In genomic region chr14:35317820-35318219, GRCh38 we compare ENCODE assay signal across 28 cellular contexts.
"Had no signal": no experiment of that assay in that cellular context is flagged by ENCODE, and none has a peak within 500 bp of the region (broad histone marks: within the 10 kb centered on the region; RNA-seq: fewer than 3 reads in every experiment).

No MANE protein-coding gene starts in this region.

- H3K4me1 Mint-ChIP-seq: activated B cell treated with CpG ODN at 0.5 μM for 24 hours, brain had no signal

- H3K4me3 Mint-ChIP-seq: activated B cell treated with CpG ODN at 0.5 μM for 24 hours; activated CD4-positive, alpha-beta memory T cell treated with anti-CD3 and anti-CD28 coated beads for 36 hours; activated CD4-positive, alpha-beta T cell treated with anti-CD3 and anti-CD28 coated beads, Interleukin-2, amount 10 ng/mL, durations not matched to agents 24 days and 14 days; activated CD8-positive, alpha-beta memory T cell treated with anti-CD3 and anti-CD28 coated beads, Interleukin-2, amount 10 ng/mL, durations not matched to agents 7 days and 5 days; activated CD8-positive, alpha-beta T cell treated with anti-CD3 and anti-CD28 coated beads, Interleukin-2, amount 10 ng/mL, durations not matched to agents 7 days and 5 days; activated naive CD4-positive, alpha-beta T cell treated with anti-CD3 and anti-CD28 coated beads, Interleukin-2, amount 10 ng/mL, durations not matched to agents 7 days and 5 days; activated naive CD4-positive, alpha-beta T cell treated with anti-CD3 and anti-CD28 coated beads, Interleukin-2, amount 50 U/mL, for 24 hours; activated naive CD8-positive, alpha-beta T cell treated with anti-CD3 and anti-CD28 coated beads, Interleukin-2, amount 10 ng/mL, durations not matched to agents 7 days and 5 days; activated naive CD8-positive, alpha-beta T cell treated with anti-CD3 and anti-CD28 coated beads, Interleukin-2, amount 50 U/mL, for 24 hours; activated T-cell treated with anti-CD3 and anti-CD28 coated beads, Interleukin-2, amount 50 U/mL, for 4 hours; brain; T-cell; T-helper 17 cell had no signal

- DNase-seq: activated B cell treated with CpG ODN at 0.5 μM for 24 hours; activated CD4-positive, alpha-beta memory T cell treated with anti-CD3 and anti-CD28 coated beads for 36 hours; activated CD4-positive, alpha-beta T cell treated with anti-CD3 and anti-CD28 coated beads for 4 hours; activated CD4-positive, alpha-beta T cell treated with anti-CD3 and anti-CD28 coated beads, Interleukin-2, amount 10 ng/mL, durations not matched to agents 24 days and 14 days; activated CD4-positive, alpha-beta T cell treated with anti-CD3 and anti-CD28 coated beads, Interleukin-2, amount 50 U/mL, for 1 hour; activated CD4-positive, alpha-beta T cell treated with anti-CD3 and anti-CD28 coated beads, Interleukin-2, amount 50 U/mL, for 4 hours; activated CD4-positive, CD25-positive, alpha-beta regulatory T cell treated with anti-CD3 and anti-CD28 coated beads, Interleukin-2, amount 50 U/mL, for 72 hours; activated CD8-positive, alpha-beta memory T cell treated with anti-CD3 and anti-CD28 coated beads for 24 hours; activated CD8-positive, alpha-beta memory T cell treated with anti-CD3 and anti-CD28 coated beads, Interleukin-2, amount 10 ng/mL, durations not matched to agents 7 days and 5 days; activated CD8-positive, alpha-beta memory T cell treated with anti-CD3 and anti-CD28 coated beads, Interleukin-2, amount 50 U/mL, for 48 hours; activated CD8-positive, alpha-beta T cell treated with anti-CD3 and anti-CD28 coated beads, Interleukin-2, amount 10 ng/mL, durations not matched to agents 7 days and 5 days; activated effector memory CD4-positive, alpha-beta T cell treated with Interleukin-2 at 50 U/mL for 16 hours; activated gamma-delta T cell; activated naive CD4-positive, alpha-beta T cell treated with anti-CD3 and anti-CD28 coated beads, Interleukin-2, amount 10 ng/mL, durations not matched to agents 7 days and 5 days; activated naive CD4-positive, alpha-beta T cell treated with Interleukin-2 at 50 U/mL for 16 hours; activated naive CD8-positive, alpha-beta T cell treated with anti-CD3 and anti-CD28 coated beads, Interleukin-2, amount 10 ng/mL, durations not matched to agents 7 days and 5 days; activated naive CD8-positive, alpha-beta T cell treated with anti-CD3 and anti-CD28 coated beads, Interleukin-2, amount 50 U/mL, for 24 hours; activated T-cell treated with anti-CD3 and anti-CD28 coated beads, Interleukin-2, amount 50 U/mL, for 4 hours; amygdala; anterior cingulate cortex; central memory CD4-positive, alpha-beta T cell; T-cell; T-helper 17 cell had no signal

- ATAC-seq: activated CD8-positive, alpha-beta memory T cell treated with anti-CD3 and anti-CD28 coated beads, Interleukin-2, amount 10 ng/mL, durations not matched to agents 7 days and 5 days; activated CD8-positive, alpha-beta T cell treated with anti-CD3 and anti-CD28 coated beads, Interleukin-2, amount 10 ng/mL, durations not matched to agents 7 days and 5 days; activated naive CD8-positive, alpha-beta T cell treated with anti-CD3 and anti-CD28 coated beads, Interleukin-2, amount 50 U/mL, for 24 hours; activated T-cell treated with anti-CD3 and anti-CD28 coated beads, Interleukin-2, amount 50 U/mL, for 4 hours; T-cell; T-helper 17 cell had no signal

- H3K27me3 Mint-ChIP-seq: activated B cell treated with CpG ODN at 0.5 μM for 24 hours; activated CD4-positive, alpha-beta memory T cell treated with anti-CD3 and anti-CD28 coated beads for 36 hours; activated CD4-positive, alpha-beta T cell treated with anti-CD3 and anti-CD28 coated beads, Interleukin-2, amount 10 ng/mL, durations not matched to agents 24 days and 14 days; activated CD8-positive, alpha-beta memory T cell treated with anti-CD3 and anti-CD28 coated beads, Interleukin-2, amount 10 ng/mL, durations not matched to agents 7 days and 5 days; activated naive CD4-positive, alpha-beta T cell treated with anti-CD3 and anti-CD28 coated beads, Interleukin-2, amount 10 ng/mL, durations not matched to agents 7 days and 5 days; activated naive CD4-positive, alpha-beta T cell treated with anti-CD3 and anti-CD28 coated beads, Interleukin-2, amount 50 U/mL, for 24 hours; activated naive CD8-positive, alpha-beta T cell treated with anti-CD3 and anti-CD28 coated beads, Interleukin-2, amount 10 ng/mL, durations not matched to agents 7 days and 5 days; activated naive CD8-positive, alpha-beta T cell treated with anti-CD3 and anti-CD28 coated beads, Interleukin-2, amount 50 U/mL, for 24 hours; brain; T-cell; T-helper 17 cell had no signal

- H3K27ac Mint-ChIP-seq: activated B cell treated with CpG ODN at 0.5 μM for 24 hours; activated CD4-positive, alpha-beta memory T cell treated with anti-CD3 and anti-CD28 coated beads for 36 hours; activated CD8-positive, alpha-beta memory T cell treated with anti-CD3 and anti-CD28 coated beads, Interleukin-2, amount 10 ng/mL, durations not matched to agents 7 days and 5 days; activated CD8-positive, alpha-beta T cell treated with anti-CD3 and anti-CD28 coated beads, Interleukin-2, amount 10 ng/mL, durations not matched to agents 7 days and 5 days; activated naive CD4-positive, alpha-beta T cell treated with anti-CD3 and anti-CD28 coated beads, Interleukin-2, amount 10 ng/mL, durations not matched to agents 7 days and 5 days; activated naive CD4-positive, alpha-beta T cell treated with anti-CD3 and anti-CD28 coated beads, Interleukin-2, amount 50 U/mL, for 24 hours; activated naive CD8-positive, alpha-beta T cell treated with anti-CD3 and anti-CD28 coated beads, Interleukin-2, amount 10 ng/mL, durations not matched to agents 7 days and 5 days; activated naive CD8-positive, alpha-beta T cell treated with anti-CD3 and anti-CD28 coated beads, Interleukin-2, amount 50 U/mL, for 24 hours; brain; T-helper 17 cell had no signal

- H3K9me3 Mint-ChIP-seq: activated B cell treated with CpG ODN at 0.5 μM for 24 hours; activated CD4-positive, alpha-beta memory T cell treated with anti-CD3 and anti-CD28 coated beads for 36 hours; activated CD4-positive, alpha-beta T cell treated with anti-CD3 and anti-CD28 coated beads, Interleukin-2, amount 10 ng/mL, durations not matched to agents 24 days and 14 days; activated naive CD4-positive, alpha-beta T cell treated with anti-CD3 and anti-CD28 coated beads, Interleukin-2, amount 10 ng/mL, durations not matched to agents 7 days and 5 days; activated naive CD4-positive, alpha-beta T cell treated with anti-CD3 and anti-CD28 coated beads, Interleukin-2, amount 50 U/mL, for 24 hours; activated naive CD8-positive, alpha-beta T cell treated with anti-CD3 and anti-CD28 coated beads, Interleukin-2, amount 10 ng/mL, durations not matched to agents 7 days and 5 days; activated naive CD8-positive, alpha-beta T cell treated with anti-CD3 and anti-CD28 coated beads, Interleukin-2, amount 50 U/mL, for 24 hours; activated T-cell treated with anti-CD3 and anti-CD28 coated beads, Interleukin-2, amount 50 U/mL, for 4 hours; activated T-helper 2 cell treated with anti-CD3 and anti-CD28 coated beads, Interferon-gamma antibody, Interleukin-2, Interleukin-4, amounts not matched to agents 10 μg/mL and 5 μg/mL and 100 μg/mL, durations not matched to agents 14 hours and 24 hours and 36 hours; brain; T-cell had no signal

- H3K27ac ChIP-seq: ascending aorta, VCaP had no signal
